In genomic region chr12:52789637-52790426, GRCh38 we compare ENCODE assay signal across 1 cellular context.
TF ChIP-seq lines count a peak whose summit lies in the region.

No MANE protein-coding gene starts in this region.

TF ChIP-seq in H1, 55 proteins besides CTCF, POLR2A, EP300 and RAD21:
- TF ChIP-seq TAF1 (IDR thresholded peaks at IDR 0.05; ENCODE audit: low read depth, low read length) (no peak), GTF2F1 (IDR thresholded peaks at IDR 0.05; ENCODE audit: borderline replicate concordance, low read depth, low read length) (no peak), MAFK (IDR thresholded peaks at IDR 0.05; ENCODE audit: low read depth, low read length) (no peak), RXRA (IDR thresholded peaks at IDR 0.05; ENCODE audit: insufficient read depth, low read depth, low read length) (no peak), KDM5A (IDR thresholded peaks at IDR 0.05; ENCODE audit: low read length) (no peak)
- TF ChIP-seq, protein P1, sequence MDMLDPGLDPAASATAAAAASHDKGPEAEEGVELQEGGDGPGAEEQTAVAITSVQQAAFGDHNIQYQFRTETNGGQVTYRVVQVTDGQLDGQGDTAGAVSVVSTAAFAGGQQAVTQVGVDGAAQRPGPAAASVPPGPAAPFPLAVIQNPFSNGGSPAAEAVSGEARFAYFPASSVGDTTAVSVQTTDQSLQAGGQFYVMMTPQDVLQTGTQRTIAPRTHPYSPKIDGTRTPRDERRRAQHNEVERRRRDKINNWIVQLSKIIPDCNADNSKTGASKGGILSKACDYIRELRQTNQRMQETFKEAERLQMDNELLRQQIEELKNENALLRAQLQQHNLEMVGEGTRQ (IDR thresholded peaks at IDR 0.05; ENCODE audit: low read length) = no peak
